30 cellular contexts compared by ENCODE assay signal in the genomic region with DNA sequence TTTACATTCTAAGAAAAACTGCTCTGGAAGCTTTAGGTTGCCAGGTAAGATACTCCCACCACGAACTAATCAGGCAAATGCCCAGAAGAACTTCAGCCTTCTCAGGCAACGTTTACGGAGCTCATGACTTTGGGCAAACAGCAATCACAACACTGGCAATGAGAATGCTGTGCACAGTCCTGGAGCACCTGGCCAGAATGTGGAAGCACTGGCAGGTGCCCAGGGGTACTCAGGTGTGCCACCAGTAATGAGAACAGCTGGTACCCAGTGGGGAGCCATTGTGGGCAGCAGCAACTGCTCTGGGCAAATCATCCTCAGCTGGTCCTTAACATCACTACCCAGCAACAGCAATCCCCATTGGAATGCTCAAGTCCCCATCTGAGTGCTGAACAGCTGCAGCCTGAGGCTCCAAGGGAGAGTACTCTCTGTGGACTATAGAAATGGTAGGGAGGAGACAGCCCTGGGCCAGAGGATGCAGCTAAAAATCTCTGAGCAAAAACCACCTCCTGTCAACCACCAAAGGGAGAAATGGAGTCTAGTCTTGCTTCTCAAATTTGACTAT.
DNase-seq lines count a peak whose midpoint lies in the region; ATAC-seq, FAIRE-seq and TF ChIP-seq lines count a peak whose summit lies in the region.
"Had no signal": no experiment of that assay in that cellular context is flagged by ENCODE, and none has a peak within 500 bp of the region (broad histone marks: within the 10 kb centered on the region; RNA-seq: fewer than 3 reads in every experiment).

No MANE protein-coding gene starts in this region.

- TF ChIP-seq CTCF in pancreas (IDR thresholded peaks at IDR 0.05) = no peak
- no peak for TF ChIP-seq CTCF in HFFc6 (IDR thresholded peaks at IDR 0.05)

- peak; percentile 15 for DNase-seq in NCI-H2196 (lab: John Stamatoyannopoulos, UW; ENCODE audit: unreplicated experiment)
- DNase-seq in NCI-H2196 treated with DMSO at 0.1 percent for 48 hours (lab: John Stamatoyannopoulos, UW; ENCODE audit: unreplicated experiment) = no peak
- DNase-seq in NCI-H1092 (lab: John Stamatoyannopoulos, UW) = peak; percentile 12
- DNase-seq in NCI-H774 (lab: John Stamatoyannopoulos, UW) = peak; percentile 23
- DNase-seq in pancreas = peak in 1 of 6 donors; percentile 34
- no peak for DNase-seq in activated T-cell treated with anti-CD3 and anti-CD28 coated beads, Interleukin-2, amount 50 U/mL, for 1 hour
- DNase-seq in HFFc6 = no peak
- DNase-seq: activated CD4-positive, CD25-positive, alpha-beta regulatory T cell treated with anti-CD3 and anti-CD28 coated beads, Interleukin-2, amount 50 U/mL, for 72 hours; cerebellar nuclear complex; EL; H9; head of caudate nucleus; left colon; mesenchymal stem cell; MM.1S; naive thymus-derived CD4-positive, alpha-beta T cell; NCI-H1930; spleen; stomach; T-cell; transverse colon had no signal

- peaks cover 9% of the 10 kb centered on the region for H3K27me3 Mint-ChIP-seq in HFFc6 (ENCODE audit: insufficient read depth)
- H3K27me3 Mint-ChIP-seq: activated naive CD4-positive, alpha-beta T cell treated with anti-CD3 and anti-CD28 coated beads, Interleukin-2, amount 50 U/mL, for 24 hours; B cell; T-cell had no signal

- no peaks in the 10 kb centered on the region for H3K9me3 ChIP-seq in pancreas
- H3K9me3 ChIP-seq: A549, Peyer's patch, spleen, stomach, transverse colon had no signal

- ATAC-seq in pancreas = peak in 3 of 4 donors; percentile 11 to 58 (median 32)
- ATAC-seq in GM21825 (IDR thresholded peaks at IDR 0.05; ENCODE audit: unreplicated experiment) = no peak
- ATAC-seq: A549; K562; left colon; naive thymus-derived CD4-positive, alpha-beta T cell; T-cell had no signal

- no peaks in the 10 kb centered on the region for H3K36me3 ChIP-seq in pancreas
- H3K36me3 ChIP-seq: Peyer's patch, spleen, stomach, transverse colon had no signal

- H3K27me3 ChIP-seq in pancreas = no peaks in the 10 kb centered on the region
- H3K27me3 ChIP-seq: Peyer's patch, spleen, stomach, transverse colon had no signal

- no peak overlapping the region for H3K4me3 ChIP-seq in pancreas
- H3K4me3 ChIP-seq: A549, K562, Peyer's patch, spleen, stomach, transverse colon had no signal

- WGBS in pancreas, 2 donors = 21 to 30% methylated on average over 3 of the region's 3 CpGs

- no peak overlapping the region for H3K4me3 Mint-ChIP-seq in HFFc6
- H3K4me3 Mint-ChIP-seq: activated naive CD4-positive, alpha-beta T cell treated with anti-CD3 and anti-CD28 coated beads, Interleukin-2, amount 50 U/mL, for 24 hours; activated T-helper 1 cell treated with anti-CD3 and anti-CD28 coated beads, Interleukin-12 subunit alpha, Interleukin-12 subunit beta, Interleukin-2, Interleukin-4 antibody, amounts not matched to agents 30 ng/mL and 10 ng/mL and 1 ng/mL, durations not matched to agents 14 hours and 24 hours and 36 hours; B cell; H9; naive thymus-derived CD4-positive, alpha-beta T cell; T-cell had no signal

- intact Hi-C loops in pancreas (cut with DNase I) = no loop called here

- no peaks in the 10 kb centered on the region for H3K9me3 Mint-ChIP-seq in HFFc6
- H3K9me3 Mint-ChIP-seq: activated naive CD4-positive, alpha-beta T cell treated with anti-CD3 and anti-CD28 coated beads, Interleukin-2, amount 50 U/mL, for 24 hours; activated T-helper 1 cell treated with anti-CD3 and anti-CD28 coated beads, Interleukin-12 subunit alpha, Interleukin-12 subunit beta, Interleukin-2, Interleukin-4 antibody, amounts not matched to agents 30 ng/mL and 10 ng/mL and 1 ng/mL, durations not matched to agents 14 hours and 24 hours and 36 hours; H9; naive thymus-derived CD4-positive, alpha-beta T cell; T-cell had no signal

- peaks cover 14% of the 10 kb centered on the region; the same call in 1 of the 2 replicates for H3K4me1 Mint-ChIP-seq in HFFc6 (ENCODE audit: low read depth)

- peaks cover 0 to 7% (median 5%) of the 10 kb centered on the region in 3 donors for H3K4me1 ChIP-seq in pancreas
- H3K4me1 ChIP-seq: Peyer's patch, stomach, transverse colon had no signal

- FAIRE-seq in pancreas (lab: Jason Lieb, UNC) = no peak
- FAIRE-seq: A549, astrocyte, K562, TTC549 had no signal

- H3K36me3 Mint-ChIP-seq in HFFc6 (ENCODE audit: low read depth) = no peaks in the 10 kb centered on the region
- H3K36me3 Mint-ChIP-seq: activated naive CD4-positive, alpha-beta T cell treated with anti-CD3 and anti-CD28 coated beads, Interleukin-2, amount 50 U/mL, for 24 hours; T-cell had no signal

- no peak overlapping the region for H3K27ac ChIP-seq in pancreas
- H3K27ac ChIP-seq: A549, Peyer's patch, spleen, stomach, transverse colon had no signal

- H3K27ac Mint-ChIP-seq in HFFc6 = no peak overlapping the region
- H3K27ac Mint-ChIP-seq: activated naive CD4-positive, alpha-beta T cell treated with anti-CD3 and anti-CD28 coated beads, Interleukin-2, amount 50 U/mL, for 24 hours; activated T-helper 1 cell treated with anti-CD3 and anti-CD28 coated beads, Interleukin-12 subunit alpha, Interleukin-12 subunit beta, Interleukin-2, Interleukin-4 antibody, amounts not matched to agents 30 ng/mL and 10 ng/mL and 1 ng/mL, durations not matched to agents 14 hours and 24 hours and 36 hours; H9; T-cell had no signal

Comparison
In these comparisons a context has a peak if more than half of its experiments do, and no peak if none do; other contexts are left out.
1. DNase-seq: peak in NCI-H2196 (single experiment), NCI-H1092 (single experiment) and NCI-H774 (single experiment); none in NCI-H2196 treated with DMSO at 0.1 percent for 48 hours (single experiment), activated T-cell treated with anti-CD3 and anti-CD28 coated beads, Interleukin-2, amount 50 U/mL, for 1 hour (single experiment) and HFFc6 (single experiment).